Comparison of ENCODE assay signal across 24 cellular contexts in the genomic region with DNA sequence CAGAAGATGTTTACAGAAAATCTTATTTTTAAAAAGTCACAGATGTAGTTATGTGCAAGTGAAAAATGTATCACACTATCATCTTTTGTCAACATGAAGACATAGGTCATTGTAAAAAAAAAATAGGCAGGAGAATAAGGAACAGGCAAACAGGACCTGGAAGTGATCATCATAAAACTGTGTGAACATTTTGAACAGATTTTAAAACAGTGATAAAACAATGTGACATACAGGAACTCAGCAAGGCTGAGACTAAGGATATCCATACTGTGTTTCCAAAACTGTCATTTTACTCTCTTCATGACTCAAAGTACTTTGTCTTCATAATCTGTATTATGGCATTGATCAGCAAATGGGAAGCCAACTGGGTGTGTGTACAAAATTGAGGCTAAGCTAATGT.
"Had no signal": no experiment of that assay in that cellular context is flagged by ENCODE, and none has a peak within 500 bp of the region (broad histone marks: within the 10 kb centered on the region; RNA-seq: fewer than 3 reads in every experiment).

No MANE protein-coding gene starts in this region.

- ATAC-seq: activated naive CD4-positive, alpha-beta T cell treated with anti-CD3 and anti-CD28 coated beads, Interleukin-2, amount 50 U/mL, for 72 hours; activated T-cell treated with anti-CD3 and anti-CD28 coated beads, Interleukin-2, amount 50 U/mL, for 72 hours; right lobe of liver; stimulated activated naive CD8-positive, alpha-beta T cell treated with anti-CD3 and anti-CD28 coated beads, Interleukin-15, Interleukin-2, amounts not matched to agents 100 U/mL and 50 U/mL, for 24 hours; WTC11 had no signal

- H3K27ac ChIP-seq: brain microvascular endothelial cell, esophagus muscularis mucosa, left ventricle myocardium inferior, right lobe of liver, SJSA1, skin epidermis, upper lobe of left lung, vagina had no signal

- H3K4me3 Mint-ChIP-seq: activated T-cell treated with anti-CD3 and anti-CD28 coated beads, Interleukin-2, amount 50 U/mL, for 72 hours; naive B cell; T-helper 1 cell treated with Interleukin-12 subunit alpha and Interleukin-12 subunit beta and Interleukin-4 antibody, amounts not matched to agents 30 μg/mL and 1 μg/mL, for 36 hours; WTC11 had no signal

- FAIRE-seq: islet of Langerhans had no signal

- DNase-seq: activated CD4-positive, alpha-beta T cell treated with anti-CD3 and anti-CD28 coated beads, Interleukin-2, amount 50 U/mL, for 1 hour; activated naive CD4-positive, alpha-beta T cell; activated T-cell treated with anti-CD3 and anti-CD28 coated beads for 4 hours; activated T-cell treated with anti-CD3 and anti-CD28 coated beads, Interleukin-2, amount 50 U/mL, for 72 hours; anterior cingulate cortex; cortex of kidney; left ventricle myocardium inferior; naive B cell; right lobe of liver; stimulated activated CD4-positive, alpha-beta T cell treated with anti-CD3 and anti-CD28 coated beads, Interleukin-12 subunit alpha, Interleukin-12 subunit beta, amount 100 ng/mL, for 4 hours; stimulated activated CD4-positive, alpha-beta T cell treated with anti-CD3 and anti-CD28 coated beads, Interleukin-4, amount 100 ng/mL, for 1 hour; stimulated activated naive CD8-positive, alpha-beta T cell treated with anti-CD3 and anti-CD28 coated beads, Interleukin-15, Interleukin-2, amounts not matched to agents 100 U/mL and 50 U/mL, for 24 hours; T-helper 9 cell; upper lobe of left lung had no signal

- H3K9me3 Mint-ChIP-seq: T-helper 1 cell treated with Interleukin-12 subunit alpha and Interleukin-12 subunit beta and Interleukin-4 antibody, amounts not matched to agents 30 μg/mL and 1 μg/mL, for 36 hours had no signal

- H3K9me3 ChIP-seq: esophagus muscularis mucosa, left ventricle myocardium inferior, right lobe of liver, testis, upper lobe of left lung, vagina had no signal

- H3K27me3 Mint-ChIP-seq: naive B cell had no signal

- H3K27me3 ChIP-seq: brain microvascular endothelial cell, esophagus muscularis mucosa, right lobe of liver, SJSA1, testis, upper lobe of left lung, vagina had no signal

- H3K36me3 ChIP-seq: brain microvascular endothelial cell, esophagus muscularis mucosa, left ventricle myocardium inferior, right lobe of liver, SJSA1, upper lobe of left lung, vagina had no signal

- H3K27ac Mint-ChIP-seq: activated naive CD4-positive, alpha-beta T cell treated with anti-CD3 and anti-CD28 coated beads, Interleukin-2, amount 50 U/mL, for 72 hours; activated T-cell treated with anti-CD3 and anti-CD28 coated beads, Interleukin-2, amount 50 U/mL, for 72 hours; naive B cell; T-helper 1 cell treated with Interleukin-12 subunit alpha and Interleukin-12 subunit beta and Interleukin-4 antibody, amounts not matched to agents 30 μg/mL and 1 μg/mL, for 36 hours; WTC11 had no signal

- H3K4me1 ChIP-seq: left ventricle myocardium inferior, right lobe of liver, SJSA1, upper lobe of left lung, vagina had no signal

- H3K4me1 Mint-ChIP-seq: naive B cell had no signal

- H3K4me3 ChIP-seq: esophagus muscularis mucosa, left ventricle myocardium inferior, right lobe of liver, SJSA1, skin epidermis, testis, upper lobe of left lung, vagina had no signal

- H3K36me3 Mint-ChIP-seq: activated naive CD4-positive, alpha-beta T cell treated with anti-CD3 and anti-CD28 coated beads, Interleukin-2, amount 50 U/mL, for 72 hours; naive B cell had no signal
